Comparison of ENCODE assay signal across 1 cellular context in genomic region chr17:76153640-76154039, GRCh38.
TF ChIP-seq lines count a peak whose summit lies in the region.

No MANE protein-coding gene starts in this region.

TF ChIP-seq in GM23338, 12 proteins besides CTCF, POLR2A, EP300 and RAD21 (continued from another document):
- TF ChIP-seq ZNF462 (CRISPR knock-in tag; IDR thresholded peaks at IDR 0.05) (no peak), EZH2 (IDR thresholded peaks at IDR 0.05; ENCODE audit: low read depth, unreplicated experiment) (no peak), STAT1 (IDR thresholded peaks at IDR 0.05; ENCODE audit: unreplicated experiment) (no peak), NANOG (IDR thresholded peaks at IDR 0.05; ENCODE audit: borderline replicate concordance) (no peak), ZNF114 (CRISPR knock-in tag; IDR thresholded peaks at IDR 0.05) (no peak), JUNB (IDR thresholded peaks at IDR 0.05; ENCODE audit: unreplicated experiment) (no peak), ETS1 (IDR thresholded peaks at IDR 0.05) (no peak), POLR2AphosphoS5 (IDR thresholded peaks at IDR 0.05; ENCODE audit: low read depth) (no peak)
